13 cellular contexts compared by ENCODE assay signal in genomic region chr6:76230711-76231110, GRCh38.
A peak's percentile ranks its signal among the peaks of the same experiment; 100 is the strongest.
DNase-seq lines count a peak whose midpoint lies in the region; ATAC-seq, FAIRE-seq and TF ChIP-seq lines count a peak whose summit lies in the region.
"Had no signal": no experiment of that assay in that cellular context is flagged by ENCODE, and none has a peak within 500 bp of the region (broad histone marks: within the 10 kb centered on the region; RNA-seq: fewer than 3 reads in every experiment).

No MANE protein-coding gene starts in this region.

- TF ChIP-seq POLR2A in HepG2 (IDR thresholded peaks at IDR 0.05; ENCODE audit: insufficient read depth in 1 of 2, low read depth in 2 of 2, low read length in 2 of 2) (no peak), right lobe of liver (IDR thresholded peaks at IDR 0.05) (no peak), H1 (IDR thresholded peaks at IDR 0.05; ENCODE audit: control extremely low read depth in 1 of 2, low read depth in 2 of 2, low read length in 2 of 2) (no peak)

- H3K4me1 ChIP-seq in HepG2 (ENCODE audit: insufficient read depth, low read length) (no peaks in the 10 kb centered on the region), right lobe of liver (no peaks in the 10 kb centered on the region), H1 (replicated peaks in 1 of 4; ENCODE audit: control insufficient read depth in 3 of 4, insufficient read depth in 4 of 4, low read length in 3 of 4) (peaks cover 0 to 2% (median 0%) of the 10 kb centered on the region in 4 experiments; a peak in 1 of 7 replicates)

- no peak overlapping the region for H3K9ac ChIP-seq in HepG2 (ENCODE audit: insufficient read depth, low read depth, low read length)
- no peak overlapping the region for H3K9ac ChIP-seq in H1 (replicated peaks in 1 of 4; ENCODE audit: extremely low read depth in 1 of 4, low read depth in 3 of 4, low read length in 3 of 4)

- H3K14ac ChIP-seq in H1 (ENCODE audit: insufficient read length) = no peak overlapping the region

- no peak overlapping the region for H2BK15ac ChIP-seq in H1 (ENCODE audit: low read length)

- TF ChIP-seq EP300 in HepG2 (IDR thresholded peaks at IDR 0.05; ENCODE audit: low read depth in 2 of 2, low read length in 2 of 2) (no peak), HepG2 (CRISPR knock-in tag; IDR thresholded peaks at IDR 0.05; ENCODE audit: borderline replicate concordance) (no peak), H1 (IDR thresholded peaks at IDR 0.05; ENCODE audit: borderline replicate concordance in 1 of 2, low read depth in 2 of 2, low read length in 2 of 2) (no peak)

- 4% methylated on average over 2 of the region's 2 CpGs for WGBS in HepG2 (ENCODE audit: low lambda C conversion rate)
- WGBS in right lobe of liver (ENCODE audit: insufficient coverage, low coverage, low lambda C conversion rate, missing lambda C conversion rate) = 33% methylated on average over 2 of the region's 2 CpGs
- 100% methylated on average over 2 of the region's 2 CpGs; no CpG with 5 or more reads in 1 of the 2 experiments for WGBS in H1 (ENCODE audit: extremely low coverage in 1 of 2, insufficient coverage in 1 of 2, insufficient read length in 1 of 2, insufficient replicate concordance in 2 of 2, low coverage in 1 of 2, low lambda C conversion rate in 2 of 2, missing lambda C conversion rate in 1 of 2), 2 experiments

- no peak overlapping the region for H3K18ac ChIP-seq in H1 (ENCODE audit: extremely low read depth, low read length)

- H2AFZ ChIP-seq in HepG2 (ENCODE audit: low read length) (no peak overlapping the region), H1 (ENCODE audit: low read length) (no peak overlapping the region)

- BruUV-seq in HepG2 (replicated peaks; lab: Mats Ljungman, UMichigan) = no TSS peak

- POLR2A ChIA-PET in HepG2 (lab: Yijun Ruan, JAX) (no interaction called here), H1 (lab: Charles Lee; ENCODE audit: partially characterized antibody) (no interaction called here)

- no peaks in the 10 kb centered on the region for H3K79me1 ChIP-seq in H1 (ENCODE audit: low read depth, low read length)

- in situ Hi-C loops in HepG2 (cut with HindIII; ENCODE audit: extremely low pct_ligation_motif_present, low pct_unique_long_range_greater_than_20kb) = no loop called here

- no peak overlapping the region for H3K23ac ChIP-seq in H1 (ENCODE audit: insufficient read length)

- peaks cover 5 to 11% of the 10 kb centered on the region in 2 donors for H3K9me3 Mint-ChIP-seq in stimulated activated naive B cell treated with anti-CD40 and anti-IgM and Interleukin-4, amounts not matched to agents 10 μg/mL and 1 μg/mL and 100 μg/mL, for 72 hours

- no peak overlapping the region for H4K91ac ChIP-seq in H1 (replicated peaks; ENCODE audit: insufficient read length, low read length)

- H3K27me3 ChIP-seq in HepG2 (ENCODE audit: control insufficient read depth in 1 of 2, insufficient read depth in 2 of 2, low read length in 2 of 2) (no peaks in the 10 kb centered on the region; a peak in 1 of 5 replicates), right lobe of liver (no peaks in the 10 kb centered on the region), H1 (replicated peaks in 1 of 4; ENCODE audit: control insufficient read depth in 3 of 4, extremely low read depth in 1 of 4, insufficient read depth in 3 of 4, low read length in 3 of 4) (no peaks in the 10 kb centered on the region)

- no peak overlapping the region for H3K4me3 Mint-ChIP-seq in stimulated activated naive B cell treated with anti-CD40 and anti-IgM and Interleukin-4, amounts not matched to agents 10 μg/mL and 1 μg/mL and 100 μg/mL, for 72 hours

- H3K79me2 ChIP-seq in HepG2 (ENCODE audit: insufficient read depth, low read length) (no peaks in the 10 kb centered on the region), H1 (ENCODE audit: control insufficient read depth in 1 of 2, insufficient read depth in 2 of 2, low read length in 2 of 2) (no peaks in the 10 kb centered on the region)

- no peak overlapping the region for H3K4ac ChIP-seq in H1 (replicated peaks; ENCODE audit: insufficient read length, low read depth, low read length)

- ATAC-seq in HepG2 (peak; percentile 84), right lobe of liver (no peak), left cardiac atrium (no peak), GM19351 (IDR thresholded peaks at IDR 0.05; ENCODE audit: unreplicated experiment) (no peak)
- no peak for ATAC-seq in stimulated activated naive B cell treated with anti-CD40 and anti-IgM and Interleukin-4, amounts not matched to agents 10 μg/mL and 1 μg/mL and 100 μg/mL, for 72 hours (replicated peaks)

- H4K20me1 ChIP-seq in HepG2 (ENCODE audit: insufficient read depth, low read length) = no peaks in the 10 kb centered on the region
- H4K20me1 ChIP-seq in H1 (replicated peaks in 1 of 2; ENCODE audit: control insufficient read depth in 1 of 2, insufficient read depth in 2 of 2, low read length in 2 of 2) = no peaks in the 10 kb centered on the region

- no peaks in the 10 kb centered on the region for H3K23me2 ChIP-seq in H1 (ENCODE audit: low read depth, low read length)

- TF ChIP-seq RAD21 in HepG2 (CRISPR knock-in tag; IDR thresholded peaks at IDR 0.05) = no peak
- peak; percentile 33 to 53 for TF ChIP-seq RAD21 in H1 (IDR thresholded peaks at IDR 0.05 in 1 of 2, conservative IDR thresholded peaks at IDR 0.05 in 1 of 2; ENCODE audit: low read depth in 2 of 2, low read length in 2 of 2)

- H3K4me2 ChIP-seq in HepG2 (ENCODE audit: low read depth, low read length) (no peak overlapping the region), H1 (ENCODE audit: insufficient read depth in 1 of 2, low read depth in 2 of 2, low read length in 2 of 2) (no peak overlapping the region)

- no peak overlapping the region for H2BK120ac ChIP-seq in H1 (replicated peaks; ENCODE audit: low read depth, low read length)

- TF ChIP-seq CTCF in HepG2 (CRISPR knock-in tag; IDR thresholded peaks at IDR 0.05) (no peak), right lobe of liver (IDR thresholded peaks at IDR 0.05) (no peak), H1 (IDR thresholded peaks at IDR 0.05; ENCODE audit: control extremely low read depth in 1 of 3, insufficient read depth in 1 of 3, low read depth in 1 of 3, low read length in 3 of 3) (peak; percentile 18 to 61 (median 55))

- H3K4me1 Mint-ChIP-seq in stimulated activated naive B cell treated with anti-CD40 and anti-IgM and Interleukin-4, amounts not matched to agents 10 μg/mL and 1 μg/mL and 100 μg/mL, for 72 hours = no peaks in the 10 kb centered on the region

- no peaks in the 10 kb centered on the region for H3K27me3 Mint-ChIP-seq in stimulated activated naive B cell treated with anti-CD40 and anti-IgM and Interleukin-4, amounts not matched to agents 10 μg/mL and 1 μg/mL and 100 μg/mL, for 72 hours

- no peak overlapping the region for H3K56ac ChIP-seq in H1 (replicated peaks; ENCODE audit: insufficient read length, low read depth, low read length)

- CTCF ChIA-PET in HepG2 (lab: Yijun Ruan, JAX; ENCODE audit: low intra/inter-chr PET ratio, low total read pairs) (no interaction called here), H1 (lab: Charles Lee; ENCODE audit: partially characterized antibody) (interaction anchor here (0.9 to 1.4 kb wide), 4 partner anchors 11 to 318 kb away, joined by 3 to 4 read pairs (median 4); no protein-coding TSS in a partner anchor)

- H2BK12ac ChIP-seq in H1 (ENCODE audit: low read depth, low read length) = no peak overlapping the region

- no peaks in the 10 kb centered on the region for H3K36me3 Mint-ChIP-seq in stimulated activated naive B cell treated with anti-CD40 and anti-IgM and Interleukin-4, amounts not matched to agents 10 μg/mL and 1 μg/mL and 100 μg/mL, for 72 hours

- FAIRE-seq in HepG2 (lab: Jason Lieb, UNC) = no peak
- peak; percentile 89 for FAIRE-seq in H1 (lab: Jason Lieb, UNC)
- no peak for FAIRE-seq in urothelium cell line (lab: Jason Lieb, UNC)

- DNase-seq in HepG2 (ENCODE audit: low spot score) = peak; percentile 5
- DNase-seq in right lobe of liver = no peak
- peak; percentile 0 for DNase-seq in NCI-H510A treated with DMSO at 0.1 percent for 48 hours (lab: John Stamatoyannopoulos, UW)
- DNase-seq in H1 (ENCODE audit: low read depth in 1 of 2, low spot score in 2 of 2) = no peak
- peak; percentile 4 for DNase-seq in urothelium cell line (ENCODE audit: low spot score)
- no peak for DNase-seq in left cardiac atrium
- no peak for DNase-seq in stimulated activated naive B cell treated with anti-CD40 and anti-IgM and Interleukin-4, amounts not matched to agents 10 μg/mL and 1 μg/mL and 100 μg/mL, for 72 hours
- DNase-seq: activated T-cell treated with anti-CD3 and anti-CD28 coated beads for 4 hours; anterior cingulate cortex; effector CD4-positive, alpha-beta T cell; NCI-H1105 treated with DMSO at 0.1 percent for 48 hours; stimulated activated CD8-positive, alpha-beta memory T cell treated with anti-CD3 and anti-CD28 coated beads, Interleukin-4, amount 100 ng/mL, for 48 hours had no signal

- H3K27ac ChIP-seq in HepG2 (ENCODE audit: extremely low read length, insufficient read depth, low read length) = no peak overlapping the region
- H3K27ac ChIP-seq in right lobe of liver = no peak overlapping the region
- H3K27ac ChIP-seq in H1 (ENCODE audit: low read depth, low read length) = no peak overlapping the region

- H3K9me3 ChIP-seq in HepG2 (ENCODE audit: low read length) (peaks cover 21% of the 10 kb centered on the region), right lobe of liver (no peaks in the 10 kb centered on the region), H1 (ENCODE audit: insufficient read depth in 2 of 2, low read depth in 1 of 2, low read length in 1 of 2) (no peaks in the 10 kb centered on the region)

- H2AK5ac ChIP-seq in H1 (ENCODE audit: low read depth, low read length) = no peak overlapping the region

- no peak overlapping the region for H3K27ac Mint-ChIP-seq in stimulated activated naive B cell treated with anti-CD40 and anti-IgM and Interleukin-4, amounts not matched to agents 10 μg/mL and 1 μg/mL and 100 μg/mL, for 72 hours

- H3K36me3 ChIP-seq in HepG2 (replicated peaks in 1 of 2; ENCODE audit: control insufficient read depth in 1 of 2, insufficient read depth in 2 of 2, low read length in 2 of 2) (no peaks in the 10 kb centered on the region), right lobe of liver (no peaks in the 10 kb centered on the region), H1 (ENCODE audit: control insufficient read depth in 2 of 4, insufficient read depth in 4 of 4, low read length in 3 of 4) (no peaks in the 10 kb centered on the region)

- no peak overlapping the region for H3K4me3 ChIP-seq in HepG2 (replicated peaks in 1 of 3; ENCODE audit: insufficient read depth in 1 of 3, low read depth in 2 of 3, low read length in 3 of 3)
- no peak overlapping the region for H3K4me3 ChIP-seq in right lobe of liver
- no peak overlapping the region for H3K4me3 ChIP-seq in H1 (ENCODE audit: extremely low read depth in 1 of 4, insufficient read depth in 2 of 4, low read depth in 3 of 4, low read length in 4 of 4)

- intact Hi-C loops in HepG2 (cut with micrococcal nuclease; ENCODE audit: unreplicated experiment) (no loop called here), right lobe of liver (cut with DNase I) (no loop called here), left cardiac atrium (cut with DNase I) (no loop called here)

- no peak overlapping the region for H2BK5ac ChIP-seq in H1 (ENCODE audit: low read depth, low read length)

- no peak overlapping the region for H4K8ac ChIP-seq in H1 (ENCODE audit: extremely low read depth, insufficient read depth, low read length)

- no peak overlapping the region for H2BK20ac ChIP-seq in H1 (ENCODE audit: low read length)

- no peak overlapping the region for H4K5ac ChIP-seq in H1 (ENCODE audit: insufficient read length, low read depth, low read length)

Comparison
In these comparisons a context has a peak if more than half of its experiments do, and no peak if none do; other contexts are left out.
1. DNase-seq: peak in HepG2 (single experiment), NCI-H510A treated with DMSO at 0.1 percent for 48 hours (single experiment) and urothelium cell line (single experiment); none in right lobe of liver (0 of 3), H1 (0 of 2), left cardiac atrium (single experiment) and stimulated activated naive B cell treated with anti-CD40 and anti-IgM and Interleukin-4, amounts not matched to agents 10 μg/mL and 1 μg/mL and 100 μg/mL, for 72 hours (single experiment).
2. CTCF ChIP-seq: peak in H1 (3 of 3); none in HepG2 (single experiment) and right lobe of liver (0 of 4).
3. Of the 41 proteins assayed by ChIP-seq in both HepG2 and H1: peak only in HepG2: none; only in H1: CEBPB, CTCF, MAFK and RAD21; in both: none; in neither: 37.